ENCODE assay signal across 9 cellular contexts in the genomic region with DNA sequence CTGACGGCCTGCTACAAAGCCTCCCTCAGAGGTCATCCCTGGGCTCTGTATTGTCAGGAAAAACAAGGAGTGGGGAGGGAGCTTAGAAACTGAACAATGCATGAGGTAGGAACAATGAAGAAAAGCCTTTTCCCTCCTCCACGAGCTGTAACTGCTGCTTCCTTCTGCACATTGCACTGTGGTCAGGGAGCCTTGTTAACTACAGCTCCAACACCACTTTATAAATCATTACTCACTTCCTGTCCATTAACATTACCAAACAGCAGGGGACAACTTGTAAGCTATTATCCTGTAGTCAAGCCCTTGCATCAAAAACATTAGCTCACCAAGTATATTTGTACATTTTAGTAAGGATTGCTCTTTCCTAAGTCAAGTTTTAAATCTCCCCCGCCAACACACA.
DNase-seq lines count a peak whose midpoint lies in the region; ATAC-seq and TF ChIP-seq lines count a peak whose summit lies in the region.
"Had no signal": no experiment of that assay in that cellular context is flagged by ENCODE, and none has a peak within 500 bp of the region (broad histone marks: within the 10 kb centered on the region; RNA-seq: fewer than 3 reads in every experiment).

No MANE protein-coding gene starts in this region.

- H3K4me3 ChIP-seq in skeletal muscle cell (ENCODE audit: low read depth, low read length) (no peak overlapping the region), stomach (no peak overlapping the region)

- no peak overlapping the region for H3K27ac ChIP-seq in stomach

- TF ChIP-seq POLR2A in stomach (IDR thresholded peaks at IDR 0.05): no peak

- no peaks in the 10 kb centered on the region for H3K9me3 ChIP-seq in stomach

- intact Hi-C loops in stomach (cut with DNase I; ENCODE audit: low total_unique reads): no loop called here

- H3K4me1 ChIP-seq in stomach: no peaks in the 10 kb centered on the region

- no peaks in the 10 kb centered on the region for H3K36me3 ChIP-seq in stomach

- no peak for ATAC-seq in HG03025 (IDR thresholded peaks at IDR 0.05; ENCODE audit: low FRiP score, unreplicated experiment)

- no peak for TF ChIP-seq CTCF in stomach (IDR thresholded peaks at IDR 0.05)

- no peak for TF ChIP-seq EP300 in stomach (IDR thresholded peaks at IDR 0.05)

- WGBS in stomach, 5 donors: 38 to 55% (median 47%) methylated on average over 3 of the region's 3 CpGs

- peak; percentile 22 for DNase-seq in NCI-H1436 (lab: John Stamatoyannopoulos, UW)
- DNase-seq in NCI-H1436 treated with DMSO at 0.1 percent for 48 hours (lab: John Stamatoyannopoulos, UW): no peak
- peak; percentile 46 for DNase-seq in NCI-H510A (lab: John Stamatoyannopoulos, UW)
- DNase-seq in dermis microvascular lymphatic vessel endothelial cell (ENCODE audit: low read depth in 2 of 2): peak; percentile 46 to 96
- DNase-seq in skeletal muscle cell (ENCODE audit: low read depth): peak; percentile 76
- DNase-seq in NCI-H1930 (lab: John Stamatoyannopoulos, UW): no peak
- no peak for DNase-seq in stomach
- DNase-seq: 8988T had no signal

- peaks cover 0 to 4% (median 0%) of the 10 kb centered on the region in 3 donors for H3K27me3 ChIP-seq in stomach

Comparison
In these comparisons a context has a peak if more than half of its experiments do, and no peak if none do; other contexts are left out.
1. DNase-seq: peak in NCI-H1436 (single experiment), NCI-H510A (single experiment), dermis microvascular lymphatic vessel endothelial cell (2 of 2) and skeletal muscle cell (single experiment); none in NCI-H1436 treated with DMSO at 0.1 percent for 48 hours (single experiment), NCI-H1930 (0 of 2) and stomach (single experiment).